ENCODE assay signal across 16 cellular contexts in genomic region chr10:119457966-119458766, GRCh38.
DNase-seq lines count a peak whose midpoint lies in the region; ATAC-seq and TF ChIP-seq lines count a peak whose summit lies in the region.
"Had no signal": no experiment of that assay in that cellular context is flagged by ENCODE, and none has a peak within 500 bp of the region (broad histone marks: within the 10 kb centered on the region; RNA-seq: fewer than 3 reads in every experiment).

No MANE protein-coding gene starts in this region.

- H3K4me3 ChIP-seq in brain microvascular endothelial cell (ENCODE audit: low read depth, low read length) (no peak overlapping the region), mesendoderm (ENCODE audit: low read length) (no peak overlapping the region)
- H3K4me3 ChIP-seq: SK-N-MC had no signal

- POLR2A ChIA-PET in HEK293T (lab: Yijun Ruan, JAX): interaction anchor here (0.7 kb wide), 1 partner anchor 257 kb away, joined by 3 read pairs; no protein-coding TSS in a partner anchor

- no peaks in the 10 kb centered on the region for H4K20me1 ChIP-seq in H9 (ENCODE audit: control insufficient read depth, insufficient read depth, insufficient read length)

- H3K27me3 ChIP-seq in H9 (ENCODE audit: insufficient read depth, low read length) (no peaks in the 10 kb centered on the region), brain microvascular endothelial cell (replicated peaks) (no peaks in the 10 kb centered on the region), mesendoderm (ENCODE audit: insufficient read depth, low read length, poor library complexity) (no peaks in the 10 kb centered on the region)

- H3K9me3 ChIP-seq in H9 (ENCODE audit: control insufficient read depth, low read depth, low read length): no peaks in the 10 kb centered on the region

- peaks cover 0 to 2% (median 0%) of the 10 kb centered on the region in 3 experiments; a peak in 2 of 7 replicates for H3K36me3 Mint-ChIP-seq in H9 (ENCODE audit: insufficient read depth in 1 of 3, low read depth in 3 of 3)
- H3K36me3 Mint-ChIP-seq in stimulated activated memory B cell treated with anti-CD40 and anti-IgM and Interleukin-4, amounts not matched to agents 10 μg/mL and 1 μg/mL and 100 μg/mL, for 72 hours: peaks cover 16% of the 10 kb centered on the region

- no peak overlapping the region for H3K14ac ChIP-seq in H9 (ENCODE audit: insufficient read depth, low read length)

- no peak overlapping the region for H3K27ac ChIP-seq in H9 (ENCODE audit: insufficient read length, low read depth, low read length)
- H3K27ac ChIP-seq in brain microvascular endothelial cell: no peak overlapping the region
- no peak overlapping the region for H3K27ac ChIP-seq in mesendoderm (ENCODE audit: low read depth, low read length)
- H3K27ac ChIP-seq: SK-N-MC had no signal

- H3K79me1 ChIP-seq in H9 (ENCODE audit: insufficient read depth, low read depth, low read length, poor library complexity, severe bottlenecking) (no peaks in the 10 kb centered on the region), mesendoderm (ENCODE audit: low read length) (no peaks in the 10 kb centered on the region)

- H3K9ac ChIP-seq in H9 (ENCODE audit: extremely low read depth, insufficient read length, low read length) (no peak overlapping the region), mesendoderm (ENCODE audit: low read length) (no peak overlapping the region)

- H3K56ac ChIP-seq in H9 (ENCODE audit: insufficient read length, low read depth, low read length) (no peak overlapping the region), mesendoderm (ENCODE audit: low read length) (no peak overlapping the region)

- H3K23me2 ChIP-seq in H9 (ENCODE audit: insufficient read length, low read depth, low read length, poor library complexity, severe bottlenecking): no peaks in the 10 kb centered on the region

- TF ChIP-seq CTCF in H9 (conservative IDR thresholded peaks at IDR 0.05): peak; percentile 27; the same call in 2 of the 3 replicates
- TF ChIP-seq CTCF in brain microvascular endothelial cell (IDR thresholded peaks at IDR 0.05; ENCODE audit: low read depth, low read length, missing control alignments): peak; percentile 20

- no peak overlapping the region for H3K18ac ChIP-seq in H9 (ENCODE audit: insufficient read length, low read depth, low read length)
- H3K18ac ChIP-seq in mesendoderm (ENCODE audit: low read length): no peak overlapping the region

- H3K36me3 ChIP-seq in brain microvascular endothelial cell (replicated peaks) (no peaks in the 10 kb centered on the region), mesendoderm (ENCODE audit: control insufficient read depth, insufficient read depth, low read length) (no peaks in the 10 kb centered on the region)

- no peak for DNase-seq in H9
- DNase-seq in brain microvascular endothelial cell: no peak
- DNase-seq in mesendoderm: peak; percentile 32
- no peak for DNase-seq in HEK293T (ENCODE audit: extremely low spot score)
- no peak for DNase-seq in DMS114 treated with DMSO at 0.1 percent for 48 hours (lab: John Stamatoyannopoulos, UW; ENCODE audit: unreplicated experiment)
- DNase-seq: Calu3; CD4-positive, alpha-beta T cell; KG1; NCI-H1436 treated with DMSO at 0.1 percent for 48 hours; NCI-H2029 treated with DMSO at 0.1 percent for 48 hours; NCI-H510A treated with DMSO at 0.1 percent for 48 hours; T-cell had no signal

- H2AK5ac ChIP-seq in H9 (ENCODE audit: insufficient read length, low read length) (no peak overlapping the region), mesendoderm (ENCODE audit: low read length) (no peak overlapping the region)

- CTCF ChIA-PET in HEK293T (lab: Yijun Ruan, JAX): interaction anchor here (1.4 to 1.9 kb wide), 2 partner anchors 13 to 259 kb away, joined by 5 to 7 read pairs; no protein-coding TSS in a partner anchor

- H2BK120ac ChIP-seq in H9 (ENCODE audit: low read depth, low read length, poor library complexity, severe bottlenecking) (no peak overlapping the region), mesendoderm (ENCODE audit: low read depth, low read length) (no peak overlapping the region)

- H4K91ac ChIP-seq in H9 (ENCODE audit: insufficient read length, low read depth, low read length): no peak overlapping the region

- peaks cover 4 to 8% of the 10 kb centered on the region in 2 experiments for H3K9me3 Mint-ChIP-seq in H9
- no peaks in the 10 kb centered on the region for H3K9me3 Mint-ChIP-seq in stimulated activated memory B cell treated with anti-CD40 and anti-IgM and Interleukin-4, amounts not matched to agents 10 μg/mL and 1 μg/mL and 100 μg/mL, for 72 hours
- H3K9me3 Mint-ChIP-seq: CD4-positive, alpha-beta T cell had no signal

- H3K27me3 Mint-ChIP-seq in H9 (ENCODE audit: low read depth): peaks cover 16% of the 10 kb centered on the region
- no peaks in the 10 kb centered on the region for H3K27me3 Mint-ChIP-seq in stimulated activated memory B cell treated with anti-CD40 and anti-IgM and Interleukin-4, amounts not matched to agents 10 μg/mL and 1 μg/mL and 100 μg/mL, for 72 hours
- H3K27me3 Mint-ChIP-seq: CD4-positive, alpha-beta T cell; T-cell had no signal

- no peak overlapping the region for H2BK20ac ChIP-seq in H9 (ENCODE audit: low read depth, low read length, poor library complexity, severe bottlenecking)

- H3K4me3 Mint-ChIP-seq in H9: no peak overlapping the region
- no peak overlapping the region for H3K4me3 Mint-ChIP-seq in stimulated activated memory B cell treated with anti-CD40 and anti-IgM and Interleukin-4, amounts not matched to agents 10 μg/mL and 1 μg/mL and 100 μg/mL, for 72 hours
- H3K4me3 Mint-ChIP-seq: CD4-positive, alpha-beta T cell; T-cell had no signal

- H3K4me1 ChIP-seq in H9 (ENCODE audit: insufficient read depth, low read length) (no peaks in the 10 kb centered on the region), mesendoderm (ENCODE audit: control insufficient read depth, low read depth, low read length) (no peaks in the 10 kb centered on the region)

- WGBS in H9 (ENCODE audit: extremely low coverage, insufficient read length, low lambda C conversion rate): no CpG with 5 or more reads among the region's 28 CpGs
- no CpG with 5 or more reads among the region's 28 CpGs for WGBS in mesendoderm (ENCODE audit: extremely low coverage, insufficient coverage, low lambda C conversion rate)

- H3K4me2 ChIP-seq in H9 (ENCODE audit: insufficient read depth, insufficient read length, low read length) (no peak overlapping the region), mesendoderm (ENCODE audit: low read length) (no peak overlapping the region)

- in situ Hi-C loops in brain microvascular endothelial cell (cut with HindIII; ENCODE audit: low pct_ligation_motif_present, low sequenced_read_pairs): no loop called here

- H3K27ac Mint-ChIP-seq in H9: no peak overlapping the region
- H3K27ac Mint-ChIP-seq in stimulated activated memory B cell treated with anti-CD40 and anti-IgM and Interleukin-4, amounts not matched to agents 10 μg/mL and 1 μg/mL and 100 μg/mL, for 72 hours: peak overlapping the region; percentile 84
- H3K27ac Mint-ChIP-seq: CD4-positive, alpha-beta T cell had no signal

- H2BK15ac ChIP-seq in H9 (ENCODE audit: low read depth, low read length): no peak overlapping the region
- H2BK15ac ChIP-seq in mesendoderm (replicated peaks; ENCODE audit: low read depth): no peak overlapping the region

- H3T11ph ChIP-seq in H9 (ENCODE audit: low read length): no peak overlapping the region

- H4K8ac ChIP-seq in H9 (replicated peaks; ENCODE audit: insufficient read length, low read depth, low read length) (no peak overlapping the region), mesendoderm (ENCODE audit: low read depth, low read length) (no peak overlapping the region)

- H3K4ac ChIP-seq in H9 (ENCODE audit: low read depth, low read length) (no peak overlapping the region), mesendoderm (ENCODE audit: low read depth, low read length) (no peak overlapping the region)

- H3K23ac ChIP-seq in H9 (ENCODE audit: insufficient read length, low read depth, low read length): no peak overlapping the region
- H3K23ac ChIP-seq in mesendoderm (ENCODE audit: low read length): no peak overlapping the region

- H2BK5ac ChIP-seq in H9 (ENCODE audit: insufficient read length, low read length) (no peak overlapping the region), mesendoderm (ENCODE audit: low read length) (no peak overlapping the region)

- H3K79me2 ChIP-seq in H9 (ENCODE audit: insufficient read depth, low read length) (no peaks in the 10 kb centered on the region), mesendoderm (ENCODE audit: control insufficient read depth, insufficient read depth, low read length) (no peaks in the 10 kb centered on the region)

- no peak for ATAC-seq in stimulated activated memory B cell treated with anti-CD40 and anti-IgM and Interleukin-4, amounts not matched to agents 10 μg/mL and 1 μg/mL and 100 μg/mL, for 72 hours
- no peak for ATAC-seq in HG03520 (IDR thresholded peaks at IDR 0.05; ENCODE audit: unreplicated experiment)
- ATAC-seq: Panc1, T-cell had no signal

- H3K4me1 Mint-ChIP-seq in H9: peaks cover 9 to 27% of the 10 kb centered on the region in 2 experiments
- peaks cover 57% of the 10 kb centered on the region for H3K4me1 Mint-ChIP-seq in stimulated activated memory B cell treated with anti-CD40 and anti-IgM and Interleukin-4, amounts not matched to agents 10 μg/mL and 1 μg/mL and 100 μg/mL, for 72 hours

- H4K5ac ChIP-seq in H9 (ENCODE audit: insufficient read length, low read depth, low read length) (no peak overlapping the region), mesendoderm (ENCODE audit: low read length) (no peak overlapping the region)

- no peak overlapping the region for H2AFZ ChIP-seq in H9 (ENCODE audit: low read length)

- no peak overlapping the region for H2BK12ac ChIP-seq in H9 (ENCODE audit: insufficient read length, low read depth, low read length)

TF ChIP-seq in HEK293T, 16 proteins besides CTCF, POLR2A, EP300 and RAD21 (continues in another document):
- TF ChIP-seq PKNOX1 (IDR thresholded peaks at IDR 0.05): no peak
- no peak for TF ChIP-seq L3MBTL2 (conservative IDR thresholded peaks at IDR 0.05)
- no peak for TF ChIP-seq FOXK2 (IDR thresholded peaks at IDR 0.05)
- no peak for TF ChIP-seq LEF1 (IDR thresholded peaks at IDR 0.05; ENCODE audit: borderline replicate concordance)
- no peak for TF ChIP-seq SP1 (IDR thresholded peaks at IDR 0.05)
- no peak for TF ChIP-seq HDGF (IDR thresholded peaks at IDR 0.05; ENCODE audit: borderline replicate concordance)
- no peak for TF ChIP-seq BHLHE40 (IDR thresholded peaks at IDR 0.05; ENCODE audit: borderline replicate concordance)
- no peak for TF ChIP-seq FOXA1 (IDR thresholded peaks at IDR 0.05)
- no peak for TF ChIP-seq SUZ12 (IDR thresholded peaks at IDR 0.05)
- TF ChIP-seq ZNF384 (IDR thresholded peaks at IDR 0.05): no peak
